Comparison of ENCODE assay signal across 18 cellular contexts in the genomic region with DNA sequence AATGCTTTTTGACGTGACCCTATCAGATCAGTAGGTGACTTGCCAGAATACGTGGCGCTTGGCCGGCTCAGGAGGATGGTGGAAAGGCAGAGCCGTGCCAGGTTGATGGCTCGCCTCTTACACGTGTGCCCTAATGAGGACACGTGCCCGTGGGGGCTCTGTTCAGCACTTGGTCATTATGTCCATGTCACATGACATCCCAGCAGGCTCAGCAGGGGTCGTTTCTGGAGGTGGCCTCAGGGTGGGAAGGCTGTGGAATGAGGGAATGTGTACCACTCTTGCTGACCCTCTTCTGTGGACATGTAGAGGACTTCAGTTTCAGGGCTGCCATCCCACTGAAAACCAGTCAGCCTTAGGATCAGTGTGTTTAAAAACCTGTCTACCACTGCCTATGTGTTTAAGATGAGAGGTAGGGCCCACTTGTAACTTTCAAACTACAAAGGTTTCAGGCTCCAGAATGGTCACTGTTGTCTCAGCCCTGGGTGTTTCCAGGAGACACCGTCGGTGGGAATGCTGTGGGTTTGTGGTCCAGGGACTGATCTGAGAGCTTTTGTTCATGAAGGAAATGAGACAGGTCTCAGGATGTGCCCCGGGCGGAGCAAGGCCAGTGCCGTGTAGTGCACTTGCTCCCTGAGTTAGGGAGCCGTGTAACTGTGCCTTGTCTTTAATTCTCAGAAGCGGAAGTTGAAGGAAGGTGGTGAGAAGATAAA. TPM values are rescaled to one million over a fixed set of nuclear protein-coding genes. Genes with fewer than 3 reads are reported as not detected.
A peak's percentile ranks its signal among the peaks of the same experiment; 100 is the strongest.
DNase-seq lines count a peak whose midpoint lies in the region; ATAC-seq, FAIRE-seq and TF ChIP-seq lines count a peak whose summit lies in the region.
"Had no signal": no experiment of that assay in that cellular context is flagged by ENCODE, and none has a peak within 500 bp of the region (broad histone marks: within the 10 kb centered on the region; RNA-seq: fewer than 3 reads in every experiment).

No MANE protein-coding gene starts in this region.

- BruUV-seq in Panc1 (replicated peaks; lab: Mats Ljungman, UMichigan): no TSS peak
- no TSS peak for BruUV-seq in MCF 10A (replicated peaks; lab: Mats Ljungman, UMichigan)

- H3K4me1 Mint-ChIP-seq in MCF 10A (ENCODE audit: insufficient read depth, unreplicated experiment) (peaks cover 11% of the 10 kb centered on the region), mesothelial cell of epicardium (no peaks in the 10 kb centered on the region)
- H3K4me1 Mint-ChIP-seq: neural progenitor cell had no signal

- peak overlapping the region; percentile 77 for H3K27ac Mint-ChIP-seq in MCF 10A (ENCODE audit: low read depth, unreplicated experiment)
- no peak overlapping the region for H3K27ac Mint-ChIP-seq in mesothelial cell of epicardium
- H3K27ac Mint-ChIP-seq: neural progenitor cell; T-helper 1 cell treated with Interleukin-12 subunit alpha and Interleukin-12 subunit beta and Interleukin-4 antibody, amounts not matched to agents 30 μg/mL and 1 μg/mL, for 36 hours had no signal

- no peaks in the 10 kb centered on the region for H4K20me1 ChIP-seq in keratinocyte (ENCODE audit: control insufficient read depth, extremely low read depth, insufficient read depth, low read length)

- H3K27ac ChIP-seq in ACC112 (ENCODE audit: low read depth, low read length) (peak overlapping the region; percentile 21; the same call in 1 of the 2 replicates), Panc1 (ENCODE audit: low read length) (no peak overlapping the region), keratinocyte (ENCODE audit: control insufficient read depth, insufficient read depth, low read length) (peak overlapping the region; percentile 19), tibial nerve (peak overlapping the region in 2 of 4 donors; percentile 44 to 54)
- H3K27ac ChIP-seq: neural progenitor cell had no signal

- WGBS in tibial nerve, 2 donors: 81% methylated on average over 17 of the region's 17 CpGs

- FAIRE-seq in keratinocyte (lab: Jason Lieb, UNC): no peak

- H3K4me3 Mint-ChIP-seq in MCF 10A (ENCODE audit: unreplicated experiment): no peak overlapping the region
- no peak overlapping the region for H3K4me3 Mint-ChIP-seq in mesothelial cell of epicardium
- H3K4me3 Mint-ChIP-seq: CD8-positive, alpha-beta memory T cell; neural progenitor cell; T-helper 1 cell treated with Interleukin-12 subunit alpha and Interleukin-12 subunit beta and Interleukin-4 antibody, amounts not matched to agents 30 μg/mL and 1 μg/mL, for 36 hours had no signal

- no peak for TF ChIP-seq CTCF in Panc1 (IDR thresholded peaks at IDR 0.05)
- no peak for TF ChIP-seq CTCF in MCF 10A (IDR thresholded peaks at IDR 0.05; ENCODE audit: unreplicated experiment)
- no peak for TF ChIP-seq CTCF in keratinocyte (optimal IDR thresholded peaks at IDR 0.05 in 1 of 3, IDR thresholded peaks at IDR 0.05 in 1 of 3, conservative IDR thresholded peaks at IDR 0.05 in 1 of 3; ENCODE audit: extremely low read depth in 1 of 3, insufficient read depth in 2 of 3, low read length in 3 of 3)
- TF ChIP-seq CTCF in mesothelial cell of epicardium (IDR thresholded peaks at IDR 0.05; ENCODE audit: unreplicated experiment): no peak
- TF ChIP-seq CTCF in tibial nerve (IDR thresholded peaks at IDR 0.05): no peak

- no peaks in the 10 kb centered on the region for H3K9me3 ChIP-seq in Panc1 (ENCODE audit: control insufficient read depth, insufficient read depth, low read depth, low read length)
- no peaks in the 10 kb centered on the region for H3K9me3 ChIP-seq in keratinocyte (ENCODE audit: control insufficient read depth, low read depth, low read length)
- no peaks in the 10 kb centered on the region for H3K9me3 ChIP-seq in tibial nerve
- H3K9me3 ChIP-seq: esophagus muscularis mucosa had no signal

- DNase-seq in Panc1 (ENCODE audit: low read depth, low spot score): no peak
- DNase-seq in MCF 10A (ENCODE audit: unreplicated experiment): no peak
- DNase-seq in keratinocyte (ENCODE audit: low read depth, low spot score): no peak
- DNase-seq in mesothelial cell of epicardium (ENCODE audit: low spot score in 2 of 2, unreplicated experiment in 2 of 2): no peak
- DNase-seq in mucosa of gallbladder (ENCODE audit: low spot score): no peak
- no peak for DNase-seq in tibial nerve (ENCODE audit: low spot score in 2 of 2)
- DNase-seq: activated CD4-positive, CD25-positive, alpha-beta regulatory T cell treated with anti-CD3 and anti-CD28 coated beads, Interleukin-2, amount 50 U/mL, for 72 hours; anterior cingulate cortex; CD8-positive, alpha-beta memory T cell; NCI-H1694; NCI-H345; NK-92 treated with Interleukin-12 subunit alpha and Interleukin-12 subunit beta, amount 100 ng/mL, for 24 hours; SHP77 had no signal

- no peak overlapping the region for H3K9ac ChIP-seq in keratinocyte (ENCODE audit: control insufficient read depth, extremely low read depth, insufficient read depth, low read length)
- H3K9ac ChIP-seq: neural progenitor cell had no signal

- CTCF ChIA-PET in Panc1 (lab: Charles Lee): no interaction called here
- CTCF ChIA-PET in MCF 10A (lab: Yijun Ruan, JAX): no interaction called here

- H3K27me3 Mint-ChIP-seq in MCF 10A (ENCODE audit: insufficient read depth, unreplicated experiment): no peaks in the 10 kb centered on the region
- H3K27me3 Mint-ChIP-seq in mesothelial cell of epicardium (ENCODE audit: low read depth): no peaks in the 10 kb centered on the region
- H3K27me3 Mint-ChIP-seq: CD8-positive, alpha-beta memory T cell had no signal

- H3K4me1 ChIP-seq in ACC112 (ENCODE audit: control insufficient read depth, insufficient read depth, low read length, unreplicated experiment) (peaks cover 3% of the 10 kb centered on the region), Panc1 (ENCODE audit: control insufficient read depth, insufficient read depth, low read length) (no peaks in the 10 kb centered on the region; the same call in 1 of the 2 replicates), keratinocyte (ENCODE audit: control insufficient read depth, extremely low read depth, insufficient read depth, low read length) (peaks cover 13% of the 10 kb centered on the region), tibial nerve (no peaks in the 10 kb centered on the region)
- H3K4me1 ChIP-seq: neural progenitor cell had no signal

- intact Hi-C loops in Panc1 (cut with micrococcal nuclease; ENCODE audit: unreplicated experiment): no loop called here
- intact Hi-C loops in MCF 10A (cut with micrococcal nuclease): no loop called here

- peak; percentile 52; the same call in 1 of the 2 replicates for ATAC-seq in Panc1
- ATAC-seq in HG02610 (IDR thresholded peaks at IDR 0.05; ENCODE audit: unreplicated experiment): no peak

- dilution Hi-C loops in keratinocyte (cut with MboI; ENCODE audit: extremely low pct_ligation_motif_present, low sequenced_read_pairs): no loop called here

- H3K27me3 ChIP-seq in ACC112 (ENCODE audit: insufficient read depth, low read length) (no peaks in the 10 kb centered on the region), Panc1 (ENCODE audit: control insufficient read depth, insufficient read depth, low read length) (no peaks in the 10 kb centered on the region), keratinocyte (ENCODE audit: control insufficient read depth, extremely low read depth, insufficient read depth, low read length) (no peaks in the 10 kb centered on the region), tibial nerve (no peaks in the 10 kb centered on the region)
- H3K27me3 ChIP-seq: esophagus muscularis mucosa, neural progenitor cell had no signal

- H3K4me3 ChIP-seq in ACC112 (ENCODE audit: low read depth, low read length) (no peak overlapping the region), Panc1 (ENCODE audit: low read depth in 2 of 2, low read length in 2 of 2) (no peak overlapping the region), keratinocyte (ENCODE audit: control insufficient read depth in 2 of 3, extremely low read depth in 1 of 3, insufficient read depth in 2 of 3, low read depth in 1 of 3, low read length in 3 of 3) (no peak overlapping the region), tibial nerve (no peak overlapping the region)
- H3K4me3 ChIP-seq: esophagus muscularis mucosa, neural progenitor cell had no signal

- no peak for TF ChIP-seq EP300 in tibial nerve (IDR thresholded peaks at IDR 0.05)

- H3K9me1 ChIP-seq in keratinocyte (ENCODE audit: control insufficient read depth, extremely low read depth, insufficient read depth, low read length): no peaks in the 10 kb centered on the region

- H3K4me2 ChIP-seq in keratinocyte (ENCODE audit: control insufficient read depth, extremely low read depth, insufficient read depth, low read depth, low read length): peak overlapping the region; percentile 35
- H3K4me2 ChIP-seq: neural progenitor cell had no signal

- in situ Hi-C loops in Panc1 (cut with HindIII; ENCODE audit: low pct_unique_long_range_greater_than_20kb, low sequenced_read_pairs): no loop called here

- H3K36me3 Mint-ChIP-seq in MCF 10A (ENCODE audit: insufficient read depth, unreplicated experiment) (peaks cover 74% of the 10 kb centered on the region), mesothelial cell of epicardium (peaks cover 32% of the 10 kb centered on the region)

- peaks cover 40% of the 10 kb centered on the region for H3K79me2 ChIP-seq in ACC112 (ENCODE audit: control insufficient read depth, insufficient read depth, low read length, unreplicated experiment)
- H3K79me2 ChIP-seq in keratinocyte (ENCODE audit: control insufficient read depth, insufficient read depth, low read length): peaks cover 50% of the 10 kb centered on the region

- H2AFZ ChIP-seq in ACC112 (ENCODE audit: low read length, unreplicated experiment) (no peak overlapping the region), keratinocyte (ENCODE audit: control insufficient read depth, low read length) (no peak overlapping the region)
- H2AFZ ChIP-seq: neural progenitor cell had no signal

- H3K36me3 ChIP-seq in ACC112 (ENCODE audit: insufficient read depth, low read length) (peaks cover 37% of the 10 kb centered on the region), Panc1 (ENCODE audit: control insufficient read depth, insufficient read depth, low read length) (peaks cover 38% of the 10 kb centered on the region), keratinocyte (ENCODE audit: control insufficient read depth in 2 of 2, extremely low read depth in 1 of 2, insufficient read depth in 2 of 2, low read length in 2 of 2) (peaks cover 27 to 62% of the 10 kb centered on the region in 2 experiments), tibial nerve (peaks cover 0 to 93% (median 31%) of the 10 kb centered on the region in 3 donors)
- H3K36me3 ChIP-seq: neural progenitor cell had no signal

- POLR2A ChIA-PET in Panc1 (lab: Charles Lee) (no interaction called here), MCF 10A (lab: Yijun Ruan, JAX) (interaction anchor here (0.7 to 1.8 kb wide), 2 partner anchors 8 to 149 kb away, joined by 3 to 7 read pairs; no protein-coding TSS in a partner anchor)

- no peaks in the 10 kb centered on the region for H3K9me3 Mint-ChIP-seq in MCF 10A (ENCODE audit: unreplicated experiment)
- no peaks in the 10 kb centered on the region for H3K9me3 Mint-ChIP-seq in mesothelial cell of epicardium
- H3K9me3 Mint-ChIP-seq: CD8-positive, alpha-beta memory T cell; neural progenitor cell; T-helper 1 cell treated with Interleukin-12 subunit alpha and Interleukin-12 subunit beta and Interleukin-4 antibody, amounts not matched to agents 30 μg/mL and 1 μg/mL, for 36 hours had no signal

- TF ChIP-seq POLR2A in tibial nerve (IDR thresholded peaks at IDR 0.05): no peak

RNA-seq across cellular contexts. Expression of gene UBN1, which starts 12.1 kb away (rescaled TPM):
- total RNA-seq in Panc1 (2021; ENCODE audit: unreplicated experiment) (63.1 TPM), MCF 10A (2022) (33.3 and 38.1 TPM in 2 replicates), mesothelial cell of epicardium (37.2 to 40.5 TPM (median 39.7 TPM) in 3 replicates), mucosa of gallbladder (35.3 TPM), tibial nerve (10 to 100 TPM; 24.5 to 47.4 (median 29.2) TPM)
- polyA plus RNA-seq in Panc1 (2012; ENCODE audit: insufficient read length): 49.5 TPM
- 9.5 to 19.6 TPM (median 11.5 TPM) in 3 replicates for polyA plus RNA-seq in keratinocyte
- polyA plus RNA-seq in keratinocyte (2011; ENCODE audit: low read depth): 92.6 TPM
- 11.5 and 14.0 TPM in 2 replicates for polyA plus RNA-seq in keratinocyte (2011; cell fraction: cytosol; rRNA removed)
- polyA plus RNA-seq in keratinocyte (2011; cell fraction: nucleus; rRNA removed): 39.0 and 42.0 TPM in 2 replicates
- polyA plus RNA-seq in keratinocyte (2012; ENCODE audit: low replicate concordance): 20.9 and 26.0 TPM in 2 replicates
- polyA minus RNA-seq in keratinocyte: 21.3 to 78.4 TPM (median 21.5 TPM) in 3 replicates
- polyA minus RNA-seq in keratinocyte (2011; cell fraction: cytosol; rRNA and poly(A)+ RNA removed): 23.4 TPM
- polyA minus RNA-seq in keratinocyte (2011; cell fraction: nucleus; rRNA and poly(A)+ RNA removed): 28.7 and 42.0 TPM in 2 replicates

RNA-seq across cellular contexts. Expression of gene GLYR1, which starts 12.3 kb away (rescaled TPM):
- total RNA-seq in Panc1 (2021; ENCODE audit: unreplicated experiment): 111 TPM
- 79.6 TPM for polyA plus RNA-seq in Panc1 (2012; ENCODE audit: insufficient read length)
- 67.3 and 77.3 TPM in 2 replicates for total RNA-seq in MCF 10A (2022)
- polyA plus RNA-seq in keratinocyte: 38.7 to 42.6 TPM (median 39.8 TPM) in 3 replicates
- polyA plus RNA-seq in keratinocyte (2011; ENCODE audit: low read depth): 69.2 TPM
- polyA plus RNA-seq in keratinocyte (2011; cell fraction: cytosol; rRNA removed): 22.2 and 25.3 TPM in 2 replicates
- polyA plus RNA-seq in keratinocyte (2011; cell fraction: nucleus; rRNA removed): 59.7 and 68.2 TPM in 2 replicates
- polyA plus RNA-seq in keratinocyte (2012; ENCODE audit: low replicate concordance): 27.3 and 41.6 TPM in 2 replicates
- polyA minus RNA-seq in keratinocyte: 24.0 to 60.5 TPM (median 39.2 TPM) in 3 replicates
- 21.7 TPM for polyA minus RNA-seq in keratinocyte (2011; cell fraction: cytosol; rRNA and poly(A)+ RNA removed)
- polyA minus RNA-seq in keratinocyte (2011; cell fraction: nucleus; rRNA and poly(A)+ RNA removed): 18.7 and 28.8 TPM in 2 replicates
- 96.6 to 105 TPM (median 104 TPM) in 3 replicates for total RNA-seq in mesothelial cell of epicardium
- total RNA-seq in mucosa of gallbladder: 128 TPM
- 10 to 100 TPM; 42.0 to 59.4 (median 50.9) TPM for total RNA-seq in tibial nerve

RNA-seq across cellular contexts. Expression of gene ROGDI, which starts 56.9 kb away (rescaled TPM):
- total RNA-seq in Panc1 (2021; ENCODE audit: unreplicated experiment) (31.9 TPM), MCF 10A (2022) (5.9 and 7.0 TPM in 2 replicates), mesothelial cell of epicardium (53.9 to 61.8 TPM (median 55.4 TPM) in 3 replicates), mucosa of gallbladder (71.0 TPM), tibial nerve (10 to 100 TPM; 10.5 to 28.5 (median 16.8) TPM)
- polyA plus RNA-seq in Panc1 (2012; ENCODE audit: insufficient read length): 68.5 TPM
- polyA plus RNA-seq in keratinocyte: 17.3 to 33.2 TPM (median 20.5 TPM) in 3 replicates
- 7.0 TPM for polyA plus RNA-seq in keratinocyte (2011; ENCODE audit: low read depth)
- 13.9 and 24.0 TPM in 2 replicates for polyA plus RNA-seq in keratinocyte (2011; cell fraction: cytosol; rRNA removed)
- polyA plus RNA-seq in keratinocyte (2011; cell fraction: nucleus; rRNA removed): 32.3 and 38.9 TPM in 2 replicates
- polyA plus RNA-seq in keratinocyte (2012; ENCODE audit: low replicate concordance): 12.7 and 22.6 TPM in 2 replicates
- polyA minus RNA-seq in keratinocyte: 8.1 to 31.8 TPM (median 27.3 TPM) in 3 replicates
- polyA minus RNA-seq in keratinocyte (2011; cell fraction: cytosol; rRNA and poly(A)+ RNA removed): 29.0 TPM
- 8.8 and 11.6 TPM in 2 replicates for polyA minus RNA-seq in keratinocyte (2011; cell fraction: nucleus; rRNA and poly(A)+ RNA removed)
